Comparison of ENCODE assay signal across 21 cellular contexts in genomic region chr4:36237366-36238353, GRCh38. TPM values are rescaled to one million over a fixed set of nuclear protein-coding genes. Genes with fewer than 3 reads are reported as not detected.
DNase-seq lines count a peak whose midpoint lies in the region; ATAC-seq and TF ChIP-seq lines count a peak whose summit lies in the region.
"Had no signal": no experiment of that assay in that cellular context is flagged by ENCODE, and none has a peak within 500 bp of the region (broad histone marks: within the 10 kb centered on the region; RNA-seq: fewer than 3 reads in every experiment).

No MANE protein-coding gene starts in this region.

- no peak overlapping the region for H3K27ac ChIP-seq in A673 (ENCODE audit: low read depth, low read length, poor library complexity, severe bottlenecking)
- H3K27ac ChIP-seq: A549, C4-2B, coronary artery, foreskin keratinocyte, SK-N-MC, WERI-Rb-1 had no signal

- H3K4me1 ChIP-seq in A673 (ENCODE audit: insufficient read depth, low read length, poor library complexity, severe bottlenecking): no peaks in the 10 kb centered on the region
- H3K4me1 ChIP-seq: A549 had no signal

- peak overlapping the region; percentile 31 for H3K4me3 Mint-ChIP-seq in activated CD8-positive, alpha-beta memory T cell treated with anti-CD3 and anti-CD28 coated beads, Interleukin-2, amount 10 ng/mL, durations not matched to agents 7 days and 5 days
- H3K4me3 Mint-ChIP-seq in activated T-helper 17 cell treated with anti-CD3 and anti-CD28 coated beads, Interleukin-2, amount 50 U/mL, for 72 hours: peak overlapping the region; percentile 46

- BruUV-seq in A673 (replicated peaks; lab: Mats Ljungman, UMichigan): no TSS peak

- CTCF ChIA-PET in activated CD8-positive, alpha-beta memory T cell treated with anti-CD3 and anti-CD28 coated beads, Interleukin-2, amount 10 ng/mL, durations not matched to agents 7 days and 5 days (lab: Charles Lee): no interaction called here
- CTCF ChIA-PET in A673 (lab: Charles Lee): no interaction called here

- H3K9me3 Mint-ChIP-seq in activated CD8-positive, alpha-beta memory T cell treated with anti-CD3 and anti-CD28 coated beads, Interleukin-2, amount 10 ng/mL, durations not matched to agents 7 days and 5 days (ENCODE audit: low read depth): peaks cover 19% of the 10 kb centered on the region
- no peaks in the 10 kb centered on the region for H3K9me3 Mint-ChIP-seq in activated T-helper 17 cell treated with anti-CD3 and anti-CD28 coated beads, Interleukin-2, amount 50 U/mL, for 72 hours

- peak overlapping the region; percentile 76 for H3K27ac Mint-ChIP-seq in activated CD8-positive, alpha-beta memory T cell treated with anti-CD3 and anti-CD28 coated beads, Interleukin-2, amount 10 ng/mL, durations not matched to agents 7 days and 5 days
- H3K27ac Mint-ChIP-seq in activated T-helper 17 cell treated with anti-CD3 and anti-CD28 coated beads, Interleukin-2, amount 50 U/mL, for 72 hours: peak overlapping the region; percentile 13

- H3K9me3 ChIP-seq in A673 (ENCODE audit: low read depth, low read length, poor library complexity, severe bottlenecking): no peaks in the 10 kb centered on the region
- H3K9me3 ChIP-seq: A549 had no signal

- peak; percentile 52 for ATAC-seq in activated CD8-positive, alpha-beta memory T cell treated with anti-CD3 and anti-CD28 coated beads, Interleukin-2, amount 10 ng/mL, durations not matched to agents 7 days and 5 days
- no peak for ATAC-seq in activated T-helper 17 cell treated with anti-CD3 and anti-CD28 coated beads, Interleukin-2, amount 50 U/mL, for 72 hours (replicated peaks)
- ATAC-seq in stimulated activated naive CD8-positive, alpha-beta T cell treated with anti-CD3 and anti-CD28 coated beads, Interleukin-15, Interleukin-2, amounts not matched to agents 100 U/mL and 50 U/mL, for 24 hours: peak; percentile 26
- no peak for ATAC-seq in GM19328 (IDR thresholded peaks at IDR 0.05; ENCODE audit: unreplicated experiment)
- ATAC-seq: A549, foreskin keratinocyte had no signal

- POLR2A ChIA-PET in A673 (lab: Charles Lee; ENCODE audit: low non-redundant PET): no interaction called here

- no peaks in the 10 kb centered on the region for H3K27me3 Mint-ChIP-seq in activated CD8-positive, alpha-beta memory T cell treated with anti-CD3 and anti-CD28 coated beads, Interleukin-2, amount 10 ng/mL, durations not matched to agents 7 days and 5 days
- no peaks in the 10 kb centered on the region for H3K27me3 Mint-ChIP-seq in activated T-helper 17 cell treated with anti-CD3 and anti-CD28 coated beads, Interleukin-2, amount 50 U/mL, for 72 hours

- intact Hi-C loops in A673 (cut with micrococcal nuclease; ENCODE audit: unreplicated experiment): no loop called here

- H3K27me3 ChIP-seq in A673 (replicated peaks; ENCODE audit: insufficient read depth, low read depth, low read length, poor library complexity): peaks cover 6% of the 10 kb centered on the region
- H3K27me3 ChIP-seq: foreskin keratinocyte had no signal

- no peaks in the 10 kb centered on the region for H3K36me3 ChIP-seq in A673 (ENCODE audit: insufficient read depth, low read length, poor library complexity, severe bottlenecking)
- H3K36me3 ChIP-seq: WERI-Rb-1 had no signal

- H3K4me3 ChIP-seq in NB4 (ENCODE audit: low read depth, low read length): no peak overlapping the region
- no peak overlapping the region for H3K4me3 ChIP-seq in A673 (ENCODE audit: low read depth, low read length, poor library complexity, severe bottlenecking)
- H3K4me3 ChIP-seq: A549, coronary artery, SK-N-MC had no signal

- TF ChIP-seq CTCF in NB4 (IDR thresholded peaks at IDR 0.05; ENCODE audit: low read depth, low read length): no peak
- TF ChIP-seq CTCF in A673 (conservative IDR thresholded peaks at IDR 0.05; ENCODE audit: low read depth, low read length): no peak

- TF ChIP-seq POLR2A in NB4 (IDR thresholded peaks at IDR 0.05; ENCODE audit: extremely low read depth, insufficient read length): no peak

- peaks cover 72% of the 10 kb centered on the region for H3K4me1 Mint-ChIP-seq in activated CD8-positive, alpha-beta memory T cell treated with anti-CD3 and anti-CD28 coated beads, Interleukin-2, amount 10 ng/mL, durations not matched to agents 7 days and 5 days
- peaks cover 69% of the 10 kb centered on the region for H3K4me1 Mint-ChIP-seq in activated T-helper 17 cell treated with anti-CD3 and anti-CD28 coated beads, Interleukin-2, amount 50 U/mL, for 72 hours

- peak; percentile 76 for DNase-seq in activated CD8-positive, alpha-beta memory T cell treated with anti-CD3 and anti-CD28 coated beads, Interleukin-2, amount 10 ng/mL, durations not matched to agents 7 days and 5 days
- DNase-seq in activated CD8-positive, alpha-beta memory T cell treated with anti-CD3 and anti-CD28 coated beads for 24 hours: no peak
- DNase-seq in NB4 (ENCODE audit: low read depth): peak; percentile 71
- no peak for DNase-seq in stimulated activated naive CD8-positive, alpha-beta T cell treated with anti-CD3 and anti-CD28 coated beads, Interleukin-15, Interleukin-2, amounts not matched to agents 100 U/mL and 50 U/mL, for 24 hours
- no peak for DNase-seq in A673 (ENCODE audit: low spot score)
- DNase-seq in occipital lobe (lab: John Stamatoyannopoulos, UW): no peak
- DNase-seq: activated naive CD4-positive, alpha-beta T cell treated with Interleukin-2 at 50 U/mL for 16 hours; DND-41; foreskin keratinocyte; MM.1S; NCI-H524; retina; stimulated activated CD4-positive, alpha-beta T cell treated with anti-CD3 and anti-CD28 coated beads, Interleukin-15, amount 100 ng/mL, for 24 hours; WERI-Rb-1 had no signal

- peaks cover 81% of the 10 kb centered on the region for H3K36me3 Mint-ChIP-seq in activated CD8-positive, alpha-beta memory T cell treated with anti-CD3 and anti-CD28 coated beads, Interleukin-2, amount 10 ng/mL, durations not matched to agents 7 days and 5 days
- peaks cover 86% of the 10 kb centered on the region for H3K36me3 Mint-ChIP-seq in activated T-helper 17 cell treated with anti-CD3 and anti-CD28 coated beads, Interleukin-2, amount 50 U/mL, for 72 hours (ENCODE audit: low read depth)

RNA-seq across cellular contexts. Expression of gene ARAP2, which starts 6.7 kb away (rescaled TPM):
- total RNA-seq in activated CD8-positive, alpha-beta memory T cell treated with anti-CD3 and anti-CD28 coated beads, Interleukin-2, amount 10 ng/mL, durations not matched to agents 7 days and 5 days: 10 to 100 TPM; 52.9 to 76.1 TPM
- 10 to 100 TPM; 44.8 to 51.7 TPM for total RNA-seq in activated T-helper 17 cell treated with anti-CD3 and anti-CD28 coated beads, Interleukin-2, amount 50 U/mL, for 72 hours
- total RNA-seq in A673 (2021) (0.06 and 0.20 TPM in 2 replicates), occipital lobe (91.2 TPM)

RNA-seq across cellular contexts. Expression of gene DTHD1, which starts 43.8 kb away (rescaled TPM):
- total RNA-seq in activated CD8-positive, alpha-beta memory T cell treated with anti-CD3 and anti-CD28 coated beads, Interleukin-2, amount 10 ng/mL, durations not matched to agents 7 days and 5 days: 1 to 10 TPM; 1.7 to 2.9 TPM
- under 1 TPM; 0.74 to 0.99 TPM for total RNA-seq in activated T-helper 17 cell treated with anti-CD3 and anti-CD28 coated beads, Interleukin-2, amount 50 U/mL, for 72 hours
- not detected in 2 replicates for total RNA-seq in A673 (2021)
- total RNA-seq in occipital lobe: 0.94 TPM
- total RNA-seq: foreskin keratinocyte, urinary bladder had no signal

Comparison
In these comparisons a context has a peak if more than half of its experiments do, and no peak if none do; other contexts are left out.
1. DNase-seq: peak in activated CD8-positive, alpha-beta memory T cell treated with anti-CD3 and anti-CD28 coated beads, Interleukin-2, amount 10 ng/mL, durations not matched to agents 7 days and 5 days (single experiment) and NB4 (single experiment); none in activated CD8-positive, alpha-beta memory T cell treated with anti-CD3 and anti-CD28 coated beads for 24 hours (single experiment), stimulated activated naive CD8-positive, alpha-beta T cell treated with anti-CD3 and anti-CD28 coated beads, Interleukin-15, Interleukin-2, amounts not matched to agents 100 U/mL and 50 U/mL, for 24 hours (single experiment), A673 (single experiment) and occipital lobe (single experiment).
2. ATAC-seq: peak in activated CD8-positive, alpha-beta memory T cell treated with anti-CD3 and anti-CD28 coated beads, Interleukin-2, amount 10 ng/mL, durations not matched to agents 7 days and 5 days (single experiment) and stimulated activated naive CD8-positive, alpha-beta T cell treated with anti-CD3 and anti-CD28 coated beads, Interleukin-15, Interleukin-2, amounts not matched to agents 100 U/mL and 50 U/mL, for 24 hours (single experiment); none in activated T-helper 17 cell treated with anti-CD3 and anti-CD28 coated beads, Interleukin-2, amount 50 U/mL, for 72 hours (single experiment) and GM19328 (single experiment).
3. RNA of gene ARAP2, which starts 6.7 kb away (total RNA-seq): 91.2 TPM in occipital lobe (single experiment), 52.9 to 76.1 TPM in activated CD8-positive, alpha-beta memory T cell treated with anti-CD3 and anti-CD28 coated beads, Interleukin-2, amount 10 ng/mL, durations not matched to agents 7 days and 5 days and 44.8 to 51.7 TPM in activated T-helper 17 cell treated with anti-CD3 and anti-CD28 coated beads, Interleukin-2, amount 50 U/mL, for 72 hours; 0.06 to 0.20 TPM in A673; every median in the first group is over 10 times any median in the second.